ENCODE assay signal across 2 cellular contexts in the genomic region with DNA sequence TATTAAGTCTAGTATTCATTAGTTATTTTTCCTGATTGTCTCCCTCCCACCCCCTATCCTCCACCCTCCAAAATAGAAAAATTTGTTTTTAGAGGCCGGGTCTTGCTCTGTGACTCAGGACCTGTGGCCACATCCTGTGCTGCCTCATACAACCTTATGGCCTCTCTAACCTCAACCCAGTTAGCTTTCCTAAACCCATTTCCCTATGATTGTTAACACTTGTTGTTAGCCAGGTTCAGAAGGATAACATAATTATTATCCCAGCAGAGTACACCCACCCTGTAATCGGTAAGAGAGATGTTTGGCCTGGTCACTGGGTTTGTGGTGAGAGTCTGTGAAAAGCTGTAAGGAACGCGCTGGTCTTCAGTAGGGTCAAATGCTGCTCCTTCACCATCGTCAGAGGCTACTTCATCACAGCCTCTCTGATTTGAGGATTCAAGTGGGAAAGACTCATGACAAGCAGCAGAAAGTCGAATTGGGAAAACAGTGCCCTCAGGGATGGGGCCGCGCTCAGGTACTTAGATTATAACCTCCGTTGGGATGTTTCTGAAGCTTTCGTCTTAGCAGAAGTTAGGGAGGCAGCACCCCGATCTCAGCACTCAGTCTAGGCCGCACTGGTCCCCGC.
TF ChIP-seq lines count a peak whose summit lies in the region.

No MANE protein-coding gene starts in this region.

TF ChIP-seq in SK-N-SH, 30 proteins besides CTCF, POLR2A, EP300 and RAD21:
- TF ChIP-seq, protein P1, sequence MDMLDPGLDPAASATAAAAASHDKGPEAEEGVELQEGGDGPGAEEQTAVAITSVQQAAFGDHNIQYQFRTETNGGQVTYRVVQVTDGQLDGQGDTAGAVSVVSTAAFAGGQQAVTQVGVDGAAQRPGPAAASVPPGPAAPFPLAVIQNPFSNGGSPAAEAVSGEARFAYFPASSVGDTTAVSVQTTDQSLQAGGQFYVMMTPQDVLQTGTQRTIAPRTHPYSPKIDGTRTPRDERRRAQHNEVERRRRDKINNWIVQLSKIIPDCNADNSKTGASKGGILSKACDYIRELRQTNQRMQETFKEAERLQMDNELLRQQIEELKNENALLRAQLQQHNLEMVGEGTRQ (IDR thresholded peaks at IDR 0.05; ENCODE audit: borderline replicate concordance, low read depth, low read length) = no peak
- TF ChIP-seq FOXM1 (IDR thresholded peaks at IDR 0.05; ENCODE audit: low read depth) = no peak
- no peak for TF ChIP-seq TAF1 (IDR thresholded peaks at IDR 0.05; ENCODE audit: borderline replicate concordance, low read depth, low read length)
- TF ChIP-seq POLR2AphosphoS5 (IDR thresholded peaks at IDR 0.05; ENCODE audit: low read depth, low read length) = no peak
- TF ChIP-seq YY1 (IDR thresholded peaks at IDR 0.05; ENCODE audit: low read depth) = no peak
- TF ChIP-seq RFX5 (IDR thresholded peaks at IDR 0.05; ENCODE audit: low read length) = no peak
- no peak for TF ChIP-seq SIN3A (IDR thresholded peaks at IDR 0.05; ENCODE audit: borderline replicate concordance, low read depth, low read length)
- no peak for TF ChIP-seq FOSL2 (IDR thresholded peaks at IDR 0.05; ENCODE audit: borderline replicate concordance, low read depth)
- TF ChIP-seq FOXJ3 (CRISPR knock-in tag; IDR thresholded peaks at IDR 0.05) = no peak
- TF ChIP-seq CHD2 (IDR thresholded peaks at IDR 0.05; ENCODE audit: low read length, partially characterized antibody) = no peak
- TF ChIP-seq JUND (IDR thresholded peaks at IDR 0.05) = no peak
- no peak for TF ChIP-seq RCOR1 (IDR thresholded peaks at IDR 0.05; ENCODE audit: low read length)
- TF ChIP-seq, protein P2, sequence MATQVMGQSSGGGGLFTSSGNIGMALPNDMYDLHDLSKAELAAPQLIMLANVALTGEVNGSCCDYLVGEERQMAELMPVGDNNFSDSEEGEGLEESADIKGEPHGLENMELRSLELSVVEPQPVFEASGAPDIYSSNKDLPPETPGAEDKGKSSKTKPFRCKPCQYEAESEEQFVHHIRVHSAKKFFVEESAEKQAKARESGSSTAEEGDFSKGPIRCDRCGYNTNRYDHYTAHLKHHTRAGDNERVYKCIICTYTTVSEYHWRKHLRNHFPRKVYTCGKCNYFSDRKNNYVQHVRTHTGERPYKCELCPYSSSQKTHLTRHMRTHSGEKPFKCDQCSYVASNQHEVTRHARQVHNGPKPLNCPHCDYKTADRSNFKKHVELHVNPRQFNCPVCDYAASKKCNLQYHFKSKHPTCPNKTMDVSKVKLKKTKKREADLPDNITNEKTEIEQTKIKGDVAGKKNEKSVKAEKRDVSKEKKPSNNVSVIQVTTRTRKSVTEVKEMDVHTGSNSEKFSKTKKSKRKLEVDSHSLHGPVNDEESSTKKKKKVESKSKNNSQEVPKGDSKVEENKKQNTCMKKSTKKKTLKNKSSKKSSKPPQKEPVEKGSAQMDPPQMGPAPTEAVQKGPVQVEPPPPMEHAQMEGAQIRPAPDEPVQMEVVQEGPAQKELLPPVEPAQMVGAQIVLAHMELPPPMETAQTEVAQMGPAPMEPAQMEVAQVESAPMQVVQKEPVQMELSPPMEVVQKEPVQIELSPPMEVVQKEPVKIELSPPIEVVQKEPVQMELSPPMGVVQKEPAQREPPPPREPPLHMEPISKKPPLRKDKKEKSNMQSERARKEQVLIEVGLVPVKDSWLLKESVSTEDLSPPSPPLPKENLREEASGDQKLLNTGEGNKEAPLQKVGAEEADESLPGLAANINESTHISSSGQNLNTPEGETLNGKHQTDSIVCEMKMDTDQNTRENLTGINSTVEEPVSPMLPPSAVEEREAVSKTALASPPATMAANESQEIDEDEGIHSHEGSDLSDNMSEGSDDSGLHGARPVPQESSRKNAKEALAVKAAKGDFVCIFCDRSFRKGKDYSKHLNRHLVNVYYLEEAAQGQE (IDR thresholded peaks at IDR 0.05; ENCODE audit: low read depth, low read length) = no peak
- TF ChIP-seq TCF12 (IDR thresholded peaks at IDR 0.05) = no peak
- no peak for TF ChIP-seq NFIC (IDR thresholded peaks at IDR 0.05; ENCODE audit: borderline replicate concordance)
- no peak for TF ChIP-seq RXRA (IDR thresholded peaks at IDR 0.05; ENCODE audit: borderline replicate concordance, low read depth)
- no peak for TF ChIP-seq GATA2 (CRISPR knock-in tag; IDR thresholded peaks at IDR 0.05)
- no peak for TF ChIP-seq TEAD4 (IDR thresholded peaks at IDR 0.05; ENCODE audit: borderline replicate concordance, insufficient read depth)
- TF ChIP-seq, protein P3, sequence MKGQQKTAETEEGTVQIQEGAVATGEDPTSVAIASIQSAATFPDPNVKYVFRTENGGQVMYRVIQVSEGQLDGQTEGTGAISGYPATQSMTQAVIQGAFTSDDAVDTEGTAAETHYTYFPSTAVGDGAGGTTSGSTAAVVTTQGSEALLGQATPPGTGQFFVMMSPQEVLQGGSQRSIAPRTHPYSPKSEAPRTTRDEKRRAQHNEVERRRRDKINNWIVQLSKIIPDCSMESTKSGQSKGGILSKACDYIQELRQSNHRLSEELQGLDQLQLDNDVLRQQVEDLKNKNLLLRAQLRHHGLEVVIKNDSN (IDR thresholded peaks at IDR 0.05; ENCODE audit: borderline replicate concordance, low read depth) = no peak
- TF ChIP-seq MEF2A (IDR thresholded peaks at IDR 0.05; ENCODE audit: borderline replicate concordance, low read depth) = no peak

TF ChIP-seq in SK-N-SH treated with all-trans-retinoic acid at 6 μM for 48 hours, 23 proteins besides CTCF, POLR2A, EP300 and RAD21:
- TF ChIP-seq, protein P4, sequence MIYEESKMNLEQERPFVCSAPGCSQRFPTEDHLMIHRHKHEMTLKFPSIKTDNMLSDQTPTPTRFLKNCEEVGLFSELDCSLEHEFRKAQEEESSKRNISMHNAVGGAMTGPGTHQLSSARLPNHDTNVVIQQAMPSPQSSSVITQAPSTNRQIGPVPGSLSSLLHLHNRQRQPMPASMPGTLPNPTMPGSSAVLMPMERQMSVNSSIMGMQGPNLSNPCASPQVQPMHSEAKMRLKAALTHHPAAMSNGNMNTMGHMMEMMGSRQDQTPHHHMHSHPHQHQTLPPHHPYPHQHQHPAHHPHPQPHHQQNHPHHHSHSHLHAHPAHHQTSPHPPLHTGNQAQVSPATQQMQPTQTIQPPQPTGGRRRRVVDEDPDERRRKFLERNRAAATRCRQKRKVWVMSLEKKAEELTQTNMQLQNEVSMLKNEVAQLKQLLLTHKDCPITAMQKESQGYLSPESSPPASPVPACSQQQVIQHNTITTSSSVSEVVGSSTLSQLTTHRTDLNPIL (CRISPR knock-in tag; IDR thresholded peaks at IDR 0.05; ENCODE audit: low read depth) = no peak
- TF ChIP-seq TOX (CRISPR knock-in tag; IDR thresholded peaks at IDR 0.05; ENCODE audit: borderline replicate concordance) (no peak), ZNF70 (CRISPR knock-in tag; IDR thresholded peaks at IDR 0.05) (no peak), TCF4 (CRISPR knock-in tag; IDR thresholded peaks at IDR 0.05; ENCODE audit: borderline replicate concordance) (no peak), ZFP3 (CRISPR knock-in tag; IDR thresholded peaks at IDR 0.05) (no peak), ZNF8 (CRISPR knock-in tag; IDR thresholded peaks at IDR 0.05) (no peak), PPARA (CRISPR knock-in tag; IDR thresholded peaks at IDR 0.05; ENCODE audit: borderline replicate concordance) (no peak), GLIS3 (CRISPR knock-in tag; IDR thresholded peaks at IDR 0.05) (no peak), ZC3H10 (CRISPR knock-in tag; IDR thresholded peaks at IDR 0.05) (no peak), SNAI2 (CRISPR knock-in tag; IDR thresholded peaks at IDR 0.05) (no peak), ESRRG (CRISPR knock-in tag; IDR thresholded peaks at IDR 0.05) (no peak), ZFP30 (CRISPR knock-in tag; IDR thresholded peaks at IDR 0.05) (no peak), RARB (CRISPR knock-in tag; IDR thresholded peaks at IDR 0.05) (no peak), ISL1 (CRISPR knock-in tag; IDR thresholded peaks at IDR 0.05) (no peak), ARNTL (CRISPR knock-in tag; IDR thresholded peaks at IDR 0.05; ENCODE audit: borderline replicate concordance, low read depth) (no peak)
- TF ChIP-seq, protein P5, sequence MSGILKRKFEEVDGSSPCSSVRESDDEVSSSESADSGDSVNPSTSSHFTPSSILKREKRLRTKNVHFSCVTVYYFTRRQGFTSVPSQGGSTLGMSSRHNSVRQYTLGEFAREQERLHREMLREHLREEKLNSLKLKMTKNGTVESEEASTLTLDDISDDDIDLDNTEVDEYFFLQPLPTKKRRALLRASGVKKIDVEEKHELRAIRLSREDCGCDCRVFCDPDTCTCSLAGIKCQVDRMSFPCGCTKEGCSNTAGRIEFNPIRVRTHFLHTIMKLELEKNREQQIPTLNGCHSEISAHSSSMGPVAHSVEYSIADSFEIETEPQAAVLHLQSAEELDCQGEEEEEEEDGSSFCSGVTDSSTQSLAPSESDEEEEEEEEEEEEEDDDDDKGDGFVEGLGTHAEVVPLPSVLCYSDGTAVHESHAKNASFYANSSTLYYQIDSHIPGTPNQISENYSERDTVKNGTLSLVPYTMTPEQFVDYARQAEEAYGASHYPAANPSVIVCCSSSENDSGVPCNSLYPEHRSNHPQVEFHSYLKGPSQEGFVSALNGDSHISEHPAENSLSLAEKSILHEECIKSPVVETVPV (CRISPR knock-in tag; IDR thresholded peaks at IDR 0.05) = no peak
- TF ChIP-seq, protein P6, sequence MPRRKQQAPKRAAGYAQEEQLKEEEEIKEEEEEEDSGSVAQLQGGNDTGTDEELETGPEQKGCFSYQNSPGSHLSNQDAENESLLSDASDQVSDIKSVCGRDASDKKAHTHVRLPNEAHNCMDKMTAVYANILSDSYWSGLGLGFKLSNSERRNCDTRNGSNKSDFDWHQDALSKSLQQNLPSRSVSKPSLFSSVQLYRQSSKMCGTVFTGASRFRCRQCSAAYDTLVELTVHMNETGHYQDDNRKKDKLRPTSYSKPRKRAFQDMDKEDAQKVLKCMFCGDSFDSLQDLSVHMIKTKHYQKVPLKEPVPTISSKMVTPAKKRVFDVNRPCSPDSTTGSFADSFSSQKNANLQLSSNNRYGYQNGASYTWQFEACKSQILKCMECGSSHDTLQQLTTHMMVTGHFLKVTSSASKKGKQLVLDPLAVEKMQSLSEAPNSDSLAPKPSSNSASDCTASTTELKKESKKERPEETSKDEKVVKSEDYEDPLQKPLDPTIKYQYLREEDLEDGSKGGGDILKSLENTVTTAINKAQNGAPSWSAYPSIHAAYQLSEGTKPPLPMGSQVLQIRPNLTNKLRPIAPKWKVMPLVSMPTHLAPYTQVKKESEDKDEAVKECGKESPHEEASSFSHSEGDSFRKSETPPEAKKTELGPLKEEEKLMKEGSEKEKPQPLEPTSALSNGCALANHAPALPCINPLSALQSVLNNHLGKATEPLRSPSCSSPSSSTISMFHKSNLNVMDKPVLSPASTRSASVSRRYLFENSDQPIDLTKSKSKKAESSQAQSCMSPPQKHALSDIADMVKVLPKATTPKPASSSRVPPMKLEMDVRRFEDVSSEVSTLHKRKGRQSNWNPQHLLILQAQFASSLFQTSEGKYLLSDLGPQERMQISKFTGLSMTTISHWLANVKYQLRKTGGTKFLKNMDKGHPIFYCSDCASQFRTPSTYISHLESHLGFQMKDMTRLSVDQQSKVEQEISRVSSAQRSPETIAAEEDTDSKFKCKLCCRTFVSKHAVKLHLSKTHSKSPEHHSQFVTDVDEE (CRISPR knock-in tag; IDR thresholded peaks at IDR 0.05) = no peak
- TF ChIP-seq, protein P7, sequence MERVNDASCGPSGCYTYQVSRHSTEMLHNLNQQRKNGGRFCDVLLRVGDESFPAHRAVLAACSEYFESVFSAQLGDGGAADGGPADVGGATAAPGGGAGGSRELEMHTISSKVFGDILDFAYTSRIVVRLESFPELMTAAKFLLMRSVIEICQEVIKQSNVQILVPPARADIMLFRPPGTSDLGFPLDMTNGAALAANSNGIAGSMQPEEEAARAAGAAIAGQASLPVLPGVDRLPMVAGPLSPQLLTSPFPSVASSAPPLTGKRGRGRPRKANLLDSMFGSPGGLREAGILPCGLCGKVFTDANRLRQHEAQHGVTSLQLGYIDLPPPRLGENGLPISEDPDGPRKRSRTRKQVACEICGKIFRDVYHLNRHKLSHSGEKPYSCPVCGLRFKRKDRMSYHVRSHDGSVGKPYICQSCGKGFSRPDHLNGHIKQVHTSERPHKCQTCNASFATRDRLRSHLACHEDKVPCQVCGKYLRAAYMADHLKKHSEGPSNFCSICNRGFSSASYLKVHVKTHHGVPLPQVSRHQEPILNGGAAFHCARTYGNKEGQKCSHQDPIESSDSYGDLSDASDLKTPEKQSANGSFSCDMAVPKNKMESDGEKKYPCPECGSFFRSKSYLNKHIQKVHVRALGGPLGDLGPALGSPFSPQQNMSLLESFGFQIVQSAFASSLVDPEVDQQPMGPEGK (CRISPR knock-in tag; IDR thresholded peaks at IDR 0.05; ENCODE audit: borderline replicate concordance) = no peak
